8 cellular contexts compared by ENCODE assay signal in the genomic region with DNA sequence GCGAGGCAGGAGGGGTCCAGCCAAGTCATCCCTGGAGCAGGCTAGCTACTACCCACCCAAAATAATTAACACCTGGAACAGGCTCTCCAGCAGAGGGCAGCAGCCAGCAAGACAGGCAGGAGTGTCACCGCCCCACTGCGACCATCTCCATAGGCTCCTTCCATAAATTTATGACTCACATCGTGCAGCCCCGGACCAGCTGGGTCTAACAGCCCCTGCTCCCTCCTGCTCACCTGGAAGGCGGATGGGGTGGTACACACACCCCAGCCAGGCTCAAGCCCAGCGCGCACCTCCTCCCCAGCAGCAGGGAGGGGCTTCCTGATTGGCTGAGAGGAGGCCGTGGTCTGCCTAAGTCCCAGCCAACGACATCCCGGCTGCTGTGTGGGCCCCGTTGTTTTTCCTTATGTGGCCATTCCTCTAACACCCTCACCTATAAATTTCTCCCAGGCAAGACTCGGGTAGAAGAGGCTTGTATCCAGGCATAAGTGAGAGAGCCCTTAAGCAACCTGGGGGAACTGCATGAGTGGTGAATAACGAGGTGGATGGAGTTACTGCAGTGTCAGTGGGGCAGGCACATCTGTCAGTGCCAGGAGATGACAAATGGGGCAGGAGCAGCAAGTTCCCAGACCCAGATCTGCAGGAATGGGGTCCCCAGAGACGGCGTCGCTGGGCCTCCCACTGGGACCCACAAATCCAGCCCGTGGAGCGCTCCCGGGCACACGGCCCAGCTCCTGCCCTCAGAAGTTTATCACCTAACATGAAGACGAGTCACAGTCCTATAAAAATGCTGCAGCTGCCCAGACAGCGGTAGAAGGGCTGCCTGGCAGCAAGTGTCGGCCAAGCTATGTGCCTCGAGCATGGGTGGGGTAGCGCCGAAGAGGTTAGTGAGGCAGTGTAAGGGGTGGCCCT. TPM values are rescaled to one million over a fixed set of nuclear protein-coding genes. Genes with fewer than 3 reads are reported as not detected.
DNase-seq lines count a peak whose midpoint lies in the region; ATAC-seq and TF ChIP-seq lines count a peak whose summit lies in the region.

No MANE protein-coding gene starts in this region.

- no peak overlapping the region for H3K9ac ChIP-seq in SK-N-MC (ENCODE audit: insufficient read length)

- H3K36me3 ChIP-seq in SK-N-MC (ENCODE audit: insufficient read depth, low read length) (no peaks in the 10 kb centered on the region), cardiac muscle cell (no peaks in the 10 kb centered on the region)

- intact Hi-C loops in sciatic nerve (cut with DNase I) = no loop called here

- ATAC-seq in sciatic nerve = peak; percentile 57
- ATAC-seq in GM18502 (IDR thresholded peaks at IDR 0.05; ENCODE audit: poor library complexity, unreplicated experiment) = no peak
- no peak for ATAC-seq in HG03342 (IDR thresholded peaks at IDR 0.05; ENCODE audit: unreplicated experiment)

- no peak overlapping the region for H3K4me3 ChIP-seq in SK-N-MC
- no peak overlapping the region for H3K4me3 ChIP-seq in cardiac muscle cell

- H3K9me3 ChIP-seq in SK-N-MC (ENCODE audit: low read depth, low read length) = no peaks in the 10 kb centered on the region
- H3K9me3 ChIP-seq in cardiac muscle cell (ENCODE audit: low read depth) = no peaks in the 10 kb centered on the region

- no peaks in the 10 kb centered on the region for H3K4me1 ChIP-seq in cardiac muscle cell (ENCODE audit: low read depth)

- no peak overlapping the region for H3K27ac ChIP-seq in SK-N-MC
- H3K27ac ChIP-seq in cardiac muscle cell = no peak overlapping the region

- DNase-seq in GM10266 (ENCODE audit: extremely low spot score) (peak; percentile 84), MV-4-11 (lab: John Stamatoyannopoulos, UW) (peak; percentile 69), SK-N-MC (ENCODE audit: low read depth, low spot score) (peak; percentile 3), cardiac muscle cell (ENCODE audit: low read depth in 1 of 2, low spot score in 1 of 2) (peak; percentile 72 to 80), sciatic nerve (ENCODE audit: low spot score) (no peak)
- DNase-seq in activated naive CD4-positive, alpha-beta T cell treated with Interleukin-2 at 50 U/mL for 16 hours = peak; percentile 68

- no peaks in the 10 kb centered on the region for H3K27me3 ChIP-seq in cardiac muscle cell

- TF ChIP-seq CTCF in GM10266 (IDR thresholded peaks at IDR 0.05; ENCODE audit: control insufficient read depth, insufficient read depth, low read depth, missing control alignments) (peak; percentile 72), cardiac muscle cell (IDR thresholded peaks at IDR 0.05; ENCODE audit: low read depth, low read length) (peak; percentile 73)

RNA-seq across cellular contexts. Expression of gene CEBPG, which starts 43.1 kb away (rescaled TPM):
- total RNA-seq in cardiac muscle cell (21.1 and 22.3 TPM in 2 replicates), sciatic nerve (21.2 TPM)
- polyA plus RNA-seq in cardiac muscle cell = 17.4 and 22.9 TPM in 2 replicates
